In genomic region chr13:24502567-24503375, GRCh38 we compare ENCODE assay signal across 11 cellular contexts. TPM values are rescaled to one million over a fixed set of nuclear protein-coding genes. Genes with fewer than 3 reads are reported as not detected.
DNase-seq lines count a peak whose midpoint lies in the region; ATAC-seq and TF ChIP-seq lines count a peak whose summit lies in the region.
"Had no signal": no experiment of that assay in that cellular context is flagged by ENCODE, and none has a peak within 500 bp of the region (broad histone marks: within the 10 kb centered on the region; RNA-seq: fewer than 3 reads in every experiment).

No MANE protein-coding gene starts in this region.

- ATAC-seq in mucosa of descending colon (peak; percentile 95), GM21528 (IDR thresholded peaks at IDR 0.05; ENCODE audit: low FRiP score, unreplicated experiment) (no peak), GM18511 (IDR thresholded peaks at IDR 0.05; ENCODE audit: unreplicated experiment) (no peak)
- ATAC-seq: naive thymus-derived CD8-positive, alpha-beta T cell had no signal

- no peaks in the 10 kb centered on the region for H3K9me3 ChIP-seq in mucosa of descending colon
- H3K9me3 ChIP-seq: tibial artery had no signal

- DNase-seq in AG20443 (ENCODE audit: low spot score) (peak; percentile 70), NCI-H69 (lab: John Stamatoyannopoulos, UW) (peak; percentile 8), epithelial cell of proximal tubule (ENCODE audit: low read depth) (peak; percentile 51), mucosa of descending colon (peak; percentile 51 to 64 (median 57)), GM19238 (ENCODE audit: insufficient read length, low spot score) (no peak)
- DNase-seq in activated CD8-positive, alpha-beta memory T cell treated with anti-CD3 and anti-CD28 coated beads, Interleukin-2, amount 50 U/mL, for 4 hours, result no peak
- DNase-seq: activated naive CD4-positive, alpha-beta T cell; naive thymus-derived CD8-positive, alpha-beta T cell had no signal

- no peak for TF ChIP-seq CTCF in epithelial cell of proximal tubule (conservative IDR thresholded peaks at IDR 0.05; ENCODE audit: low read depth, low read length)
- TF ChIP-seq CTCF in mucosa of descending colon (IDR thresholded peaks at IDR 0.05), result no peak

- H3K4me3 ChIP-seq in epithelial cell of proximal tubule (ENCODE audit: low read depth, low read length) (no peak overlapping the region), mucosa of descending colon (no peak overlapping the region)
- H3K4me3 ChIP-seq: tibial artery had no signal

- intact Hi-C loops in mucosa of descending colon (cut with DNase I, micrococcal nuclease), result no loop called here

- peaks cover 4% of the 10 kb centered on the region for H3K4me1 ChIP-seq in mucosa of descending colon (ENCODE audit: low read depth)

- peaks cover 3% of the 10 kb centered on the region for H3K36me3 ChIP-seq in mucosa of descending colon (ENCODE audit: low read depth)

RNA-seq across cellular contexts. Expression of gene PARP4, which starts 9.8 kb away (rescaled TPM):
- total RNA-seq in epithelial cell of proximal tubule (56.4 and 65.9 TPM in 2 replicates), mucosa of descending colon (100 to 1,000 TPM in 2 of 3 donors, 10 to 100 TPM in 1; 88.4 to 156 (median 117) TPM)

Comparison
In these comparisons a context has a peak if more than half of its experiments do, and no peak if none do; other contexts are left out.
1. DNase-seq: peak in AG20443 (single experiment), NCI-H69 (single experiment), epithelial cell of proximal tubule (single experiment) and mucosa of descending colon (3 of 3); none in GM19238 (single experiment) and activated CD8-positive, alpha-beta memory T cell treated with anti-CD3 and anti-CD28 coated beads, Interleukin-2, amount 50 U/mL, for 4 hours (single experiment).